In the genomic region with DNA sequence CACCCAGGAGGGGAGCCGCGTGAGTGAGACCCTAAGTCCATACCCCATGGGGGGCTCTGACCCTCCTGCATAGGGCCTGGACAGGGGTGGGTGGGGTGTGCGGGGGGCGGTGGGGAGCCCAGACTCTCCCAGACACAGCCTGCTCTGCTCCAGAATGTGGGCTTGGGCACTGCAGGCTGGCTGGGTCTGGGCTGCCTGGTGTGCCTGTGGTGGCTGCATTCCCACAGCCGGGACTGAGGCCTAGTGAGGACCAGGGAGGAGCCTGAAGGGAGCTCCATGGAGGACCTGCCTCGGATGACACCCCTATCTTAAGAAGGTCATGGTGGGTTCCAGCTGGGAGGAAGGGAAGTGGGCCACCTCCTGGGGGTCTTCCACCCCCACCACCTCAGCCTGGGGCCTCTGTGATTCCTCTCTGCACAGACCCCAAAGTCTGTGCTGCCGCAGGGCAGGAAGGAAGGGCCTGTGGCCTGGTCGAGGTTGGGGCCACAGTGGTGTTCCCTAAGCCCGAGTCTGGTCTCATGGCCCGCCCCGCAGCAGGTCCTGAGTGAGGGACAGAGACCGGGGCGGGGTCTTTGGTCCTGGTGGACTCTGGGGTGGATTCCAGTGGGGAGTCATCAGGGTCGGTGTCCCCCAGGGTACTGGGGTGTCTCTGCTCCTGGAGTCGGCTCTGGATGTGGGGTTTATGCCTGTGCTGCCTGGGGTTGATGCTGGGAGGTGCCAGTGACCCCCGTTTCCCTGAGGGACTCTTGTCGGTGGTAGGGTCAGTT, we compare ENCODE assay signal across 29 cellular contexts.
DNase-seq lines count a peak whose midpoint lies in the region; ATAC-seq and TF ChIP-seq lines count a peak whose summit lies in the region.
"Had no signal": no experiment of that assay in that cellular context is flagged by ENCODE, and none has a peak within 500 bp of the region (broad histone marks: within the 10 kb centered on the region; RNA-seq: fewer than 3 reads in every experiment).

No MANE protein-coding gene starts in this region.

- H3K27me3 Mint-ChIP-seq in activated naive CD8-positive, alpha-beta T cell treated with anti-CD3 and anti-CD28 coated beads, Interleukin-2, amount 10 ng/mL, durations not matched to agents 7 days and 5 days: peaks cover 3% of the 10 kb centered on the region
- H3K27me3 Mint-ChIP-seq in activated naive CD8-positive, alpha-beta T cell treated with anti-CD3 and anti-CD28 coated beads for 36 hours: peaks cover 4% of the 10 kb centered on the region
- H3K27me3 Mint-ChIP-seq in activated B cell treated with CpG ODN at 0.5 μM for 24 hours: no peaks in the 10 kb centered on the region
- no peaks in the 10 kb centered on the region for H3K27me3 Mint-ChIP-seq in memory B cell
- peaks cover 2% of the 10 kb centered on the region for H3K27me3 Mint-ChIP-seq in nephron progenitor cell (ENCODE audit: low read depth, poor library complexity)

- H3K4me3 Mint-ChIP-seq in activated naive CD8-positive, alpha-beta T cell treated with anti-CD3 and anti-CD28 coated beads, Interleukin-2, amount 10 ng/mL, durations not matched to agents 7 days and 5 days: no peak overlapping the region
- H3K4me3 Mint-ChIP-seq in activated naive CD8-positive, alpha-beta T cell treated with anti-CD3 and anti-CD28 coated beads for 36 hours: no peak overlapping the region
- H3K4me3 Mint-ChIP-seq in activated B cell treated with CpG ODN at 0.5 μM for 24 hours (peak overlapping the region; percentile 77), memory B cell (peak overlapping the region; percentile 86), nephron progenitor cell (no peak overlapping the region)
- H3K4me3 Mint-ChIP-seq: activated CD4-positive, alpha-beta memory T cell treated with anti-CD3 and anti-CD28 coated beads for 36 hours; activated naive CD4-positive, alpha-beta T cell treated with anti-CD3 and anti-CD28 coated beads, Interleukin-2, amount 10 ng/mL, durations not matched to agents 7 days and 5 days; activated T-helper 1 cell treated with anti-CD3 and anti-CD28 coated beads, Interleukin-12 subunit alpha, Interleukin-12 subunit beta, Interleukin-2, Interleukin-4 antibody, amounts not matched to agents 30 ng/mL and 10 ng/mL and 1 ng/mL, durations not matched to agents 14 hours and 24 hours and 36 hours; CD4-positive, alpha-beta T cell; stimulated activated effector memory CD8-positive, alpha-beta T cell treated with anti-CD3 and anti-CD28 coated beads, Interleukin-12 subunit alpha, Interleukin-12 subunit beta, amount 100 ng/mL, for 72 hours; T-helper 1 cell treated with Interleukin-12 subunit alpha and Interleukin-12 subunit beta and Interleukin-4 antibody, amounts not matched to agents 30 μg/mL and 1 μg/mL, for 36 hours had no signal

- H3K27ac ChIP-seq in tibial artery: no peak overlapping the region
- H3K27ac ChIP-seq: esophagus squamous epithelium, foreskin keratinocyte, heart right ventricle, neutrophil, prostate gland, suprapubic skin had no signal

- CTCF ChIA-PET in activated B cell treated with CpG ODN at 0.5 μM for 24 hours (lab: Charles Lee): no interaction called here

- intact Hi-C loops in activated B cell treated with CpG ODN at 0.5 μM for 24 hours (cut with micrococcal nuclease) (no loop called here), tibial artery (cut with DNase I; ENCODE audit: low total_unique reads) (no loop called here)

- H3K4me1 ChIP-seq in tibial artery: no peaks in the 10 kb centered on the region
- H3K4me1 ChIP-seq: esophagus squamous epithelium, foreskin keratinocyte, heart right ventricle, prostate gland, suprapubic skin had no signal

- peak; percentile 24 for DNase-seq in activated naive CD8-positive, alpha-beta T cell treated with anti-CD3 and anti-CD28 coated beads, Interleukin-2, amount 10 ng/mL, durations not matched to agents 7 days and 5 days
- DNase-seq in activated naive CD8-positive, alpha-beta T cell treated with anti-CD3 and anti-CD28 coated beads for 36 hours: no peak
- DNase-seq in activated B cell treated with CpG ODN at 0.5 μM for 24 hours (no peak), memory B cell (ENCODE audit: low spot score in 2 of 2) (no peak), tibial artery (peak; percentile 16 to 47), nephron progenitor cell (no peak), SIG-M5 treated with dmso at 0.1 percent for 504 hours (lab: John Stamatoyannopoulos, UW; ENCODE audit: unreplicated experiment) (no peak)
- DNase-seq: activated CD4-positive, alpha-beta memory T cell treated with anti-CD3 and anti-CD28 coated beads for 36 hours; activated CD8-positive, alpha-beta memory T cell treated with anti-CD3 and anti-CD28 coated beads, Interleukin-2, amount 50 U/mL, for 48 hours; activated naive CD4-positive, alpha-beta T cell treated with anti-CD3 and anti-CD28 coated beads, Interleukin-2, amount 10 ng/mL, durations not matched to agents 7 days and 5 days; amniotic stem cell; CD4-positive, alpha-beta T cell; EL; esophagus squamous epithelium; foreskin keratinocyte; Kasumi-1; NCI-H1417; NCI-H2029; NCI-H526 had no signal

- POLR2A ChIA-PET in activated naive CD8-positive, alpha-beta T cell treated with anti-CD3 and anti-CD28 coated beads, Interleukin-2, amount 10 ng/mL, durations not matched to agents 7 days and 5 days (lab: Charles Lee): no interaction called here
- POLR2A ChIA-PET in activated B cell treated with CpG ODN at 0.5 μM for 24 hours (lab: Charles Lee): interaction anchor here (1.0 to 4.2 kb wide), 2 partner anchors 9 to 56 kb away, joined by 3 to 61 read pairs; no protein-coding TSS in a partner anchor

- H3K27ac Mint-ChIP-seq in activated naive CD8-positive, alpha-beta T cell treated with anti-CD3 and anti-CD28 coated beads, Interleukin-2, amount 10 ng/mL, durations not matched to agents 7 days and 5 days: no peak overlapping the region
- H3K27ac Mint-ChIP-seq in activated naive CD8-positive, alpha-beta T cell treated with anti-CD3 and anti-CD28 coated beads for 36 hours: no peak overlapping the region
- peak overlapping the region; percentile 7 for H3K27ac Mint-ChIP-seq in activated B cell treated with CpG ODN at 0.5 μM for 24 hours
- no peak overlapping the region for H3K27ac Mint-ChIP-seq in memory B cell
- H3K27ac Mint-ChIP-seq in nephron progenitor cell: no peak overlapping the region
- H3K27ac Mint-ChIP-seq: activated CD4-positive, alpha-beta memory T cell treated with anti-CD3 and anti-CD28 coated beads for 36 hours; activated naive CD4-positive, alpha-beta T cell treated with anti-CD3 and anti-CD28 coated beads, Interleukin-2, amount 10 ng/mL, durations not matched to agents 7 days and 5 days; activated T-helper 1 cell treated with anti-CD3 and anti-CD28 coated beads, Interleukin-12 subunit alpha, Interleukin-12 subunit beta, Interleukin-2, Interleukin-4 antibody, amounts not matched to agents 30 ng/mL and 10 ng/mL and 1 ng/mL, durations not matched to agents 14 hours and 24 hours and 36 hours; CD4-positive, alpha-beta T cell; stimulated activated effector memory CD8-positive, alpha-beta T cell treated with anti-CD3 and anti-CD28 coated beads, Interleukin-12 subunit alpha, Interleukin-12 subunit beta, amount 100 ng/mL, for 72 hours; T-helper 1 cell treated with Interleukin-12 subunit alpha and Interleukin-12 subunit beta and Interleukin-4 antibody, amounts not matched to agents 30 μg/mL and 1 μg/mL, for 36 hours had no signal

- peaks cover 0 to 22% (median 8%) of the 10 kb centered on the region in 3 donors for H3K9me3 ChIP-seq in tibial artery
- H3K9me3 ChIP-seq: esophagus squamous epithelium, neutrophil, prostate gland, suprapubic skin had no signal

- no peak for ATAC-seq in activated naive CD8-positive, alpha-beta T cell treated with anti-CD3 and anti-CD28 coated beads, Interleukin-2, amount 10 ng/mL, durations not matched to agents 7 days and 5 days (ENCODE audit: low read depth)
- no peak for ATAC-seq in activated B cell treated with CpG ODN at 0.5 μM for 24 hours (ENCODE audit: low read depth)
- ATAC-seq in memory B cell (ENCODE audit: low read depth): no peak
- no peak for ATAC-seq in HG02938 (IDR thresholded peaks at IDR 0.05; ENCODE audit: unreplicated experiment)
- ATAC-seq: foreskin keratinocyte; HCT116; SK-N-SH treated with all-trans-retinoic acid at 6 μM for 48 hours; stimulated activated effector memory CD8-positive, alpha-beta T cell treated with anti-CD3 and anti-CD28 coated beads, Interleukin-12 subunit alpha, Interleukin-12 subunit beta, amount 100 ng/mL, for 72 hours had no signal

- no peaks in the 10 kb centered on the region for H3K36me3 ChIP-seq in tibial artery
- H3K36me3 ChIP-seq: esophagus squamous epithelium, heart right ventricle, neutrophil, prostate gland, suprapubic skin had no signal

- H3K27me3 ChIP-seq in tibial artery: no peaks in the 10 kb centered on the region
- H3K27me3 ChIP-seq: esophagus squamous epithelium, foreskin keratinocyte, suprapubic skin had no signal

- H3K4me3 ChIP-seq in tibial artery: no peak overlapping the region
- H3K4me3 ChIP-seq: esophagus squamous epithelium, heart right ventricle, prostate gland, suprapubic skin had no signal

- H3K36me3 Mint-ChIP-seq in activated naive CD8-positive, alpha-beta T cell treated with anti-CD3 and anti-CD28 coated beads, Interleukin-2, amount 10 ng/mL, durations not matched to agents 7 days and 5 days: no peaks in the 10 kb centered on the region
- no peaks in the 10 kb centered on the region for H3K36me3 Mint-ChIP-seq in activated naive CD8-positive, alpha-beta T cell treated with anti-CD3 and anti-CD28 coated beads for 36 hours
- H3K36me3 Mint-ChIP-seq in activated B cell treated with CpG ODN at 0.5 μM for 24 hours (ENCODE audit: low read depth): peaks cover 50% of the 10 kb centered on the region
- H3K36me3 Mint-ChIP-seq in memory B cell: peaks cover 21% of the 10 kb centered on the region
- no peaks in the 10 kb centered on the region for H3K36me3 Mint-ChIP-seq in nephron progenitor cell (ENCODE audit: low read depth)
- H3K36me3 Mint-ChIP-seq: activated naive CD4-positive, alpha-beta T cell treated with anti-CD3 and anti-CD28 coated beads, Interleukin-2, amount 10 ng/mL, durations not matched to agents 7 days and 5 days; stimulated activated effector memory CD8-positive, alpha-beta T cell treated with anti-CD3 and anti-CD28 coated beads, Interleukin-12 subunit alpha, Interleukin-12 subunit beta, amount 100 ng/mL, for 72 hours had no signal

- no peaks in the 10 kb centered on the region for H3K9me3 Mint-ChIP-seq in activated naive CD8-positive, alpha-beta T cell treated with anti-CD3 and anti-CD28 coated beads, Interleukin-2, amount 10 ng/mL, durations not matched to agents 7 days and 5 days
- H3K9me3 Mint-ChIP-seq in activated naive CD8-positive, alpha-beta T cell treated with anti-CD3 and anti-CD28 coated beads for 36 hours: no peaks in the 10 kb centered on the region
- no peaks in the 10 kb centered on the region for H3K9me3 Mint-ChIP-seq in activated B cell treated with CpG ODN at 0.5 μM for 24 hours
- H3K9me3 Mint-ChIP-seq in memory B cell: no peaks in the 10 kb centered on the region
- peaks cover 85% of the 10 kb centered on the region for H3K9me3 Mint-ChIP-seq in nephron progenitor cell
- H3K9me3 Mint-ChIP-seq: activated T-helper 1 cell treated with anti-CD3 and anti-CD28 coated beads, Interleukin-12 subunit alpha, Interleukin-12 subunit beta, Interleukin-2, Interleukin-4 antibody, amounts not matched to agents 30 ng/mL and 10 ng/mL and 1 ng/mL, durations not matched to agents 14 hours and 24 hours and 36 hours; T-helper 1 cell treated with Interleukin-12 subunit alpha and Interleukin-12 subunit beta and Interleukin-4 antibody, amounts not matched to agents 30 μg/mL and 1 μg/mL, for 36 hours had no signal

- TF ChIP-seq CTCF in activated B cell treated with CpG ODN at 0.5 μM for 24 hours (IDR thresholded peaks at IDR 0.05): no peak
- no peak for TF ChIP-seq CTCF in tibial artery (IDR thresholded peaks at IDR 0.05)
- TF ChIP-seq CTCF in nephron progenitor cell (IDR thresholded peaks at IDR 0.05): no peak

- H3K4me1 Mint-ChIP-seq in activated naive CD8-positive, alpha-beta T cell treated with anti-CD3 and anti-CD28 coated beads, Interleukin-2, amount 10 ng/mL, durations not matched to agents 7 days and 5 days: no peaks in the 10 kb centered on the region
- no peaks in the 10 kb centered on the region for H3K4me1 Mint-ChIP-seq in activated naive CD8-positive, alpha-beta T cell treated with anti-CD3 and anti-CD28 coated beads for 36 hours
- H3K4me1 Mint-ChIP-seq in activated B cell treated with CpG ODN at 0.5 μM for 24 hours (peaks cover 32% of the 10 kb centered on the region), memory B cell (peaks cover 6% of the 10 kb centered on the region), nephron progenitor cell (no peaks in the 10 kb centered on the region)
- H3K4me1 Mint-ChIP-seq: activated naive CD4-positive, alpha-beta T cell treated with anti-CD3 and anti-CD28 coated beads, Interleukin-2, amount 10 ng/mL, durations not matched to agents 7 days and 5 days; stimulated activated effector memory CD8-positive, alpha-beta T cell treated with anti-CD3 and anti-CD28 coated beads, Interleukin-12 subunit alpha, Interleukin-12 subunit beta, amount 100 ng/mL, for 72 hours had no signal

Comparison
In these comparisons a context has a peak if more than half of its experiments do, and no peak if none do; other contexts are left out.
1. DNase-seq: peak in activated naive CD8-positive, alpha-beta T cell treated with anti-CD3 and anti-CD28 coated beads, Interleukin-2, amount 10 ng/mL, durations not matched to agents 7 days and 5 days (single experiment) and tibial artery (2 of 2); none in activated naive CD8-positive, alpha-beta T cell treated with anti-CD3 and anti-CD28 coated beads for 36 hours (single experiment), activated B cell treated with CpG ODN at 0.5 μM for 24 hours (single experiment), memory B cell (0 of 2), nephron progenitor cell (single experiment) and SIG-M5 treated with dmso at 0.1 percent for 504 hours (single experiment).
2. H3K4me3 Mint-ChIP-seq: peak in activated B cell treated with CpG ODN at 0.5 μM for 24 hours (single experiment) and memory B cell (single experiment); none in activated naive CD8-positive, alpha-beta T cell treated with anti-CD3 and anti-CD28 coated beads, Interleukin-2, amount 10 ng/mL, durations not matched to agents 7 days and 5 days (single experiment), activated naive CD8-positive, alpha-beta T cell treated with anti-CD3 and anti-CD28 coated beads for 36 hours (single experiment) and nephron progenitor cell (single experiment).